In genomic region chr5:1038417-1039209, GRCh38 we compare ENCODE assay signal across 15 cellular contexts. TPM values are rescaled to one million over a fixed set of nuclear protein-coding genes. Genes with fewer than 3 reads are reported as not detected.
"Had no signal": no experiment of that assay in that cellular context is flagged by ENCODE, and none has a peak within 500 bp of the region (broad histone marks: within the 10 kb centered on the region; RNA-seq: fewer than 3 reads in every experiment).

No MANE protein-coding gene starts in this region.

- H3K4me3 Mint-ChIP-seq: activated naive CD4-positive, alpha-beta T cell treated with anti-CD3 and anti-CD28 coated beads, Interleukin-2, amount 50 U/mL, for 24 hours; activated T-cell treated with anti-CD3 and anti-CD28 coated beads, Interleukin-2, amount 50 U/mL, for 4 hours; neural crest cell had no signal

- H3K9me3 ChIP-seq: ovary, transverse colon had no signal

- DNase-seq: activated CD4-positive, alpha-beta T cell treated with anti-CD3 and anti-CD28 coated beads, Interleukin-2, amount 50 U/mL, for 48 hours; activated effector memory CD4-positive, alpha-beta T cell treated with Interleukin-2 at 50 U/mL for 16 hours; activated T-cell treated with anti-CD3 and anti-CD28 coated beads, Interleukin-2, amount 50 U/mL, for 4 hours; midbrain; stimulated activated CD4-positive, alpha-beta T cell treated with anti-CD3 and anti-CD28 coated beads, Interleukin-2, amount 100 ng/mL, for 48 hours; stimulated activated naive CD4-positive, alpha-beta T cell; transverse colon had no signal

- H3K27ac ChIP-seq: cardiac muscle cell, hepatocyte, ovary, transverse colon had no signal

- H3K27ac Mint-ChIP-seq: activated naive CD4-positive, alpha-beta T cell treated with anti-CD3 and anti-CD28 coated beads, Interleukin-2, amount 50 U/mL, for 24 hours had no signal

- H3K36me3 ChIP-seq: cardiac muscle cell, ovary, transverse colon had no signal

- H3K4me2 ChIP-seq: hepatocyte had no signal

- H3K36me3 Mint-ChIP-seq: activated naive CD4-positive, alpha-beta T cell treated with anti-CD3 and anti-CD28 coated beads, Interleukin-2, amount 50 U/mL, for 24 hours had no signal

- ATAC-seq: activated T-cell treated with anti-CD3 and anti-CD28 coated beads, Interleukin-2, amount 50 U/mL, for 4 hours; esophagus mucosa had no signal

- H3K79me2 ChIP-seq: hepatocyte had no signal

- H3K4me3 ChIP-seq: cardiac muscle cell, hepatocyte, lung, ovary, transverse colon had no signal

- H2AFZ ChIP-seq: hepatocyte had no signal

- H3K4me1 ChIP-seq: transverse colon had no signal

- H3K27me3 ChIP-seq: cardiac muscle cell, hepatocyte, ovary, transverse colon had no signal

- H3K27me3 Mint-ChIP-seq: activated naive CD4-positive, alpha-beta T cell treated with anti-CD3 and anti-CD28 coated beads, Interleukin-2, amount 50 U/mL, for 24 hours had no signal

RNA-seq across cellular contexts. Expression of gene NKD2, which starts 30.0 kb away (rescaled TPM):
- total RNA-seq: myocyte had no signal
